ENCODE assay signal across 13 cellular contexts in the genomic region with DNA sequence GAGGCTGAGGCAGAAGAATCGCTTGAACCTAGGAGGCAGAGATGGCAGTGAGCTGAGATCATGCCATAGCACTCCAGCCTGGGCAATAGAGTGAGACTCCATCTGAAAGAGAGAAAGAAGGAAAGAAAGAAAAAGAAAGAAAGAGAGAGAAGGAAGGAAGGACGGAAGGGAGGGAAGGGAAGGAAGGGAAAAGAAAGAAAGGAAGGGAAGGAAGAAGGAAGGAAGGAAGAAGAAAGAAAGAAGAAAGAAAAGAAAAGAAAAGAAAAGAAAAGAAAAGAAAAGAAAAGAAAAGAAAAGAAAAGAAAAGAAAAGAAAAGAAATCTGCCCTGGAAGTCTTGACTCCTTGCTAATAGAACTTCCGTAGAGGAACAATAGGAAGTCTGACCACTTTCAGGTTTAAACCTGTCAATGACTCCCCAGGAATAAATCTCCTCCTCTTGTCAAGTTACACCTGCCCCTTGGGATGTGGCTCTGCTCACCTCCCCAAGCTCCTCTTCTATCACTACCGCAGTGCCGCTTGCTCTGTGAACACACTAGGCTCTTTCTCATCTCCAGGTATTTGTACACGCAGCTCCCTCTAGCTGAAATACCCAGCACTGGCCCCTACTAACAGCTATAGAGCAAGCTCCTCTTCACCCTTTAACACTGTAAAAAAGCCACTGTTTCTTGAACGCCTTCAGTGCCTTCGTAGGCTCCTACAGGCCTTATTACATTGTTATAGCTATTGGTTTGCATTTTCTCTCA.
DNase-seq lines count a peak whose midpoint lies in the region; ATAC-seq and TF ChIP-seq lines count a peak whose summit lies in the region.
"Had no signal": no experiment of that assay in that cellular context is flagged by ENCODE, and none has a peak within 500 bp of the region (broad histone marks: within the 10 kb centered on the region; RNA-seq: fewer than 3 reads in every experiment).

No MANE protein-coding gene starts in this region.

- intact Hi-C loops in adrenal gland (cut with DNase I), result no loop called here
- intact Hi-C loops in left colon (cut with DNase I, micrococcal nuclease), result no loop called here

- H3K27ac Mint-ChIP-seq in nephron progenitor cell, result no peak overlapping the region
- H3K27ac Mint-ChIP-seq: activated naive CD4-positive, alpha-beta T cell treated with anti-CD3 and anti-CD28 coated beads for 36 hours had no signal

- H3K36me3 ChIP-seq in H7 (replicated peaks; ENCODE audit: control insufficient read depth, insufficient read depth, low read length) (no peaks in the 10 kb centered on the region), brain microvascular endothelial cell (replicated peaks) (no peaks in the 10 kb centered on the region), adrenal gland (replicated peaks in 1 of 2) (no peaks in the 10 kb centered on the region)
- H3K36me3 ChIP-seq: sigmoid colon, suprapubic skin had no signal

- no peak overlapping the region for H3K27ac ChIP-seq in brain microvascular endothelial cell
- H3K27ac ChIP-seq in adrenal gland, result no peak overlapping the region
- H3K27ac ChIP-seq: sigmoid colon, suprapubic skin had no signal

- TF ChIP-seq CTCF in brain microvascular endothelial cell (IDR thresholded peaks at IDR 0.05; ENCODE audit: low read depth, low read length, missing control alignments), result peak; percentile 29
- TF ChIP-seq CTCF in nephron progenitor cell (IDR thresholded peaks at IDR 0.05), result peak; percentile 30
- TF ChIP-seq CTCF in adrenal gland (IDR thresholded peaks at IDR 0.05), result no peak

- H3K9me3 Mint-ChIP-seq in nephron progenitor cell, result peaks cover 17% of the 10 kb centered on the region

- H3K4me3 ChIP-seq in H7 (ENCODE audit: insufficient read depth, low read depth, low read length), result no peak overlapping the region
- H3K4me3 ChIP-seq in brain microvascular endothelial cell (ENCODE audit: low read depth, low read length), result no peak overlapping the region
- H3K4me3 ChIP-seq in adrenal gland, result no peak overlapping the region
- H3K4me3 ChIP-seq: sigmoid colon, suprapubic skin had no signal

- no peaks in the 10 kb centered on the region for H3K4me1 ChIP-seq in adrenal gland (replicated peaks in 1 of 2)

- 77 to 93% (median 90%) methylated on average over 7 to 8 of the region's 8 CpGs for WGBS in adrenal gland, 4 donors

- H3K36me3 Mint-ChIP-seq in nephron progenitor cell (ENCODE audit: low read depth), result no peaks in the 10 kb centered on the region

- peak; percentile 72 for DNase-seq in H7
- peak; percentile 30 for DNase-seq in NCI-H460 (ENCODE audit: extremely low read depth, low read depth)
- no peak for DNase-seq in brain microvascular endothelial cell
- DNase-seq in nephron progenitor cell, result peak; percentile 19
- no peak for DNase-seq in adrenal gland
- DNase-seq in left colon, result no peak
- DNase-seq in NCI-H2196 (lab: John Stamatoyannopoulos, UW; ENCODE audit: unreplicated experiment), result no peak
- DNase-seq: activated naive CD4-positive, alpha-beta T cell treated with anti-CD3 and anti-CD28 coated beads for 36 hours; HCEC 1CT; NCI-H2029; RPMI8226; sigmoid colon had no signal

- TF ChIP-seq POLR2A in adrenal gland (IDR thresholded peaks at IDR 0.05), result no peak

- H3K27me3 ChIP-seq in H7 (ENCODE audit: control insufficient read depth, insufficient read depth, low read length) (peaks cover 3% of the 10 kb centered on the region), brain microvascular endothelial cell (replicated peaks) (no peaks in the 10 kb centered on the region), adrenal gland (no peaks in the 10 kb centered on the region)

- peaks cover 29% of the 10 kb centered on the region for H3K27me3 Mint-ChIP-seq in nephron progenitor cell (ENCODE audit: low read depth, poor library complexity)

- H3K9me3 ChIP-seq in adrenal gland (replicated peaks in 1 of 3), result peaks cover 0 to 10% (median 0%) of the 10 kb centered on the region in 3 donors
- H3K9me3 ChIP-seq: sigmoid colon, suprapubic skin had no signal

- H3K4me3 Mint-ChIP-seq in nephron progenitor cell, result no peak overlapping the region
- H3K4me3 Mint-ChIP-seq: activated naive CD4-positive, alpha-beta T cell treated with anti-CD3 and anti-CD28 coated beads for 36 hours had no signal

- peaks cover 20% of the 10 kb centered on the region for H3K4me1 Mint-ChIP-seq in nephron progenitor cell

- ATAC-seq in left colon, result no peak

- in situ Hi-C loops in brain microvascular endothelial cell (cut with HindIII; ENCODE audit: low pct_ligation_motif_present, low sequenced_read_pairs), result no loop called here

Comparison
In these comparisons a context has a peak if more than half of its experiments do, and no peak if none do; other contexts are left out.
1. DNase-seq: peak in H7 (single experiment), NCI-H460 (single experiment) and nephron progenitor cell (single experiment); none in brain microvascular endothelial cell (single experiment), adrenal gland (0 of 7), left colon (0 of 2) and NCI-H2196 (single experiment).
2. CTCF ChIP-seq: peak in brain microvascular endothelial cell (single experiment) and nephron progenitor cell (single experiment); none in adrenal gland (0 of 6).